ENCODE assay signal across 20 cellular contexts in genomic region chr12:98465950-98466349, GRCh38.
"Had no signal": no experiment of that assay in that cellular context is flagged by ENCODE, and none has a peak within 500 bp of the region (broad histone marks: within the 10 kb centered on the region; RNA-seq: fewer than 3 reads in every experiment).

No MANE protein-coding gene starts in this region.

- ATAC-seq: activated T-helper 17 cell treated with anti-CD3 and anti-CD28 coated beads, Interleukin-2, amount 50 U/mL, for 72 hours; effector memory CD8-positive, alpha-beta T cell; naive thymus-derived CD4-positive, alpha-beta T cell; pancreas; T-helper 17 cell had no signal

- H3K9me3 Mint-ChIP-seq: activated naive CD8-positive, alpha-beta T cell treated with anti-CD3 and anti-CD28 coated beads for 36 hours; activated T-helper 17 cell treated with anti-CD3 and anti-CD28 coated beads, Interleukin-2, amount 50 U/mL, for 72 hours; effector memory CD8-positive, alpha-beta T cell; naive thymus-derived CD4-positive, alpha-beta T cell had no signal

- H3K36me3 Mint-ChIP-seq: activated naive CD8-positive, alpha-beta T cell treated with anti-CD3 and anti-CD28 coated beads for 36 hours; immature natural killer cell; naive thymus-derived CD4-positive, alpha-beta T cell had no signal

- DNase-seq: activated CD4-positive, alpha-beta T cell treated with anti-CD3 and anti-CD28 coated beads for 1 hour; activated CD4-positive, alpha-beta T cell treated with anti-CD3 and anti-CD28 coated beads, Interleukin-2, amount 50 U/mL, for 4 hours; activated naive CD4-positive, alpha-beta T cell; activated naive CD8-positive, alpha-beta T cell treated with anti-CD3 and anti-CD28 coated beads for 36 hours; activated T-cell treated with anti-CD3 and anti-CD28 coated beads, Interleukin-2, amount 50 U/mL, for 1 hour; amniotic stem cell; effector memory CD8-positive, alpha-beta T cell; erythroblast; immature natural killer cell; kidney glomerular epithelial cell; left ventricle myocardium inferior; naive thymus-derived CD4-positive, alpha-beta T cell; pancreas; sigmoid colon; stimulated activated CD8-positive, alpha-beta memory T cell treated with anti-CD3 and anti-CD28 coated beads, Interleukin-4, amount 100 ng/mL, for 48 hours; stimulated activated naive CD4-positive, alpha-beta T cell; T-helper 17 cell; thyroid gland; WERI-Rb-1 had no signal

- H3K4me3 ChIP-seq: left ventricle myocardium inferior, pancreas, sigmoid colon, thyroid gland had no signal

- H3K4me1 ChIP-seq: thyroid gland had no signal

- H3K4me3 Mint-ChIP-seq: activated naive CD8-positive, alpha-beta T cell treated with anti-CD3 and anti-CD28 coated beads for 36 hours; activated T-helper 17 cell treated with anti-CD3 and anti-CD28 coated beads, Interleukin-2, amount 50 U/mL, for 72 hours; effector memory CD8-positive, alpha-beta T cell; immature natural killer cell; naive thymus-derived CD4-positive, alpha-beta T cell; T-helper 17 cell had no signal

- H3K27me3 Mint-ChIP-seq: activated T-helper 17 cell treated with anti-CD3 and anti-CD28 coated beads, Interleukin-2, amount 50 U/mL, for 72 hours had no signal

- H3K27ac ChIP-seq: left ventricle myocardium inferior, pancreas, thyroid gland, WERI-Rb-1 had no signal

- H3K9me3 ChIP-seq: left ventricle myocardium inferior, pancreas, sigmoid colon, thyroid gland had no signal

- H3K4me1 Mint-ChIP-seq: activated T-helper 17 cell treated with anti-CD3 and anti-CD28 coated beads, Interleukin-2, amount 50 U/mL, for 72 hours; immature natural killer cell; naive thymus-derived CD4-positive, alpha-beta T cell; T-helper 17 cell had no signal

- H3K36me3 ChIP-seq: left ventricle myocardium inferior, pancreas, sigmoid colon, thyroid gland, WERI-Rb-1 had no signal

- H3K27ac Mint-ChIP-seq: activated naive CD8-positive, alpha-beta T cell treated with anti-CD3 and anti-CD28 coated beads for 36 hours; activated T-helper 17 cell treated with anti-CD3 and anti-CD28 coated beads, Interleukin-2, amount 50 U/mL, for 72 hours; effector memory CD8-positive, alpha-beta T cell; immature natural killer cell; naive thymus-derived CD4-positive, alpha-beta T cell; T-helper 17 cell had no signal
